Comparison of ENCODE assay signal across 2 cellular contexts in genomic region chr14:90969493-90970166, GRCh38.
TF ChIP-seq lines count a peak whose summit lies in the region.

No MANE protein-coding gene starts in this region.

TF ChIP-seq in GM12878, 131 proteins besides CTCF, POLR2A, EP300 and RAD21 (continued from another document):
- TF ChIP-seq CUX1 (IDR thresholded peaks at IDR 0.05; ENCODE audit: insufficient replicate concordance, low read depth, low read length) = no peak
- no peak for TF ChIP-seq PAX8 (IDR thresholded peaks at IDR 0.05)

TF ChIP-seq in SK-N-SH treated with all-trans-retinoic acid at 6 μM for 48 hours, 23 proteins besides CTCF, POLR2A, EP300 and RAD21 (continued from another document):
- TF ChIP-seq ZFP30 (CRISPR knock-in tag; IDR thresholded peaks at IDR 0.05) = no peak
- TF ChIP-seq CSDC2 (CRISPR knock-in tag; IDR thresholded peaks at IDR 0.05) = no peak
- TF ChIP-seq RARB (CRISPR knock-in tag; IDR thresholded peaks at IDR 0.05) = no peak
- TF ChIP-seq ESRRG (CRISPR knock-in tag; IDR thresholded peaks at IDR 0.05) = no peak
- TF ChIP-seq ZC3H10 (CRISPR knock-in tag; IDR thresholded peaks at IDR 0.05) = no peak
- no peak for TF ChIP-seq PATZ1 (CRISPR knock-in tag; IDR thresholded peaks at IDR 0.05; ENCODE audit: borderline replicate concordance)
- TF ChIP-seq ZNF70 (CRISPR knock-in tag; IDR thresholded peaks at IDR 0.05) = no peak
- no peak for TF ChIP-seq GLIS3 (CRISPR knock-in tag; IDR thresholded peaks at IDR 0.05)
- no peak for TF ChIP-seq ARNTL (CRISPR knock-in tag; IDR thresholded peaks at IDR 0.05; ENCODE audit: borderline replicate concordance, low read depth)
- TF ChIP-seq CSRNP3 (CRISPR knock-in tag; IDR thresholded peaks at IDR 0.05) = no peak
- TF ChIP-seq TSHZ2 (CRISPR knock-in tag; IDR thresholded peaks at IDR 0.05) = no peak
